8 cellular contexts compared by ENCODE assay signal in genomic region chr5:43105369-43106289, GRCh38. TPM values are rescaled to one million over a fixed set of nuclear protein-coding genes. Genes with fewer than 3 reads are reported as not detected.
DNase-seq lines count a peak whose midpoint lies in the region; ATAC-seq, FAIRE-seq and TF ChIP-seq lines count a peak whose summit lies in the region.

No MANE protein-coding gene starts in this region.

- H3K9me3 ChIP-seq in kidney (ENCODE audit: control insufficient read depth in 1 of 2, low read length in 2 of 2): no peaks in the 10 kb centered on the region

- H3K36me3 ChIP-seq in kidney (ENCODE audit: control insufficient read depth in 1 of 2, insufficient read depth in 2 of 2, low read length in 2 of 2): no peaks in the 10 kb centered on the region

- H3K9ac ChIP-seq in kidney (ENCODE audit: low read length in 2 of 2): peak overlapping the region; percentile 21 to 55

- FAIRE-seq in kidney (lab: Jason Lieb, UNC): peak; percentile 68

- DNase-seq in Ammon's horn (ENCODE audit: low spot score): peak; percentile 97
- DNase-seq in NCI-H446 (lab: John Stamatoyannopoulos, UW): peak; percentile 94 to 98
- peak; percentile 94 for DNase-seq in cerebellar cortex (ENCODE audit: low spot score)
- DNase-seq in kidney: peak; percentile 94
- DNase-seq in stimulated activated CD4-positive, alpha-beta T cell treated with anti-CD3 and anti-CD28 coated beads, Interleukin-15, amount 100 ng/mL, for 24 hours: peak; percentile 91

- H3K4me3 ChIP-seq in kidney (ENCODE audit: low read length in 2 of 2): peak overlapping the region; percentile 70 to 79

- peak overlapping the region; percentile 11 to 29 for H3K27ac ChIP-seq in kidney (ENCODE audit: low read depth in 2 of 2, low read length in 2 of 2)

- H3K4me1 ChIP-seq in kidney (ENCODE audit: control insufficient read depth in 1 of 2, insufficient read depth in 1 of 2, low read depth in 1 of 2, low read length in 2 of 2): peaks cover 0 to 2% of the 10 kb centered on the region in 2 donors

- peak; percentile 100 for TF ChIP-seq CTCF in kidney (IDR thresholded peaks at IDR 0.05; ENCODE audit: borderline replicate concordance, extremely low read depth, insufficient read depth)

- peak; percentile 34 for TF ChIP-seq POLR2A in GM19193 (IDR thresholded peaks at IDR 0.05; ENCODE audit: extremely low read depth, insufficient read depth, insufficient read length)

- ATAC-seq in HG03378 (IDR thresholded peaks at IDR 0.05; ENCODE audit: unreplicated experiment): peak; percentile 97
- peak; percentile 93 to 98 for ATAC-seq in activated CD4-positive, CD25-positive, alpha-beta regulatory T cell treated with anti-CD3 and anti-CD28 coated beads, Interleukin-2, amount 50 U/mL, for 24 hours

- intact Hi-C loops in kidney (cut with DNase I): no loop called here

RNA-seq across cellular contexts. Expression of gene ZNF131, which starts 15.1 kb away (rescaled TPM):
- 34.5 TPM for total RNA-seq in kidney
- polyA plus RNA-seq in kidney (ENCODE audit: insufficient read depth, low read depth, low replicate concordance): 16.5 TPM

Comparison
In these comparisons a context has a peak if more than half of its experiments do, and no peak if none do; other contexts are left out.
1. Peak in every context shown above with its lines: DNase-seq, ATAC-seq, H3K4me3 ChIP-seq and H3K27ac ChIP-seq.